Comparison of ENCODE assay signal across 15 cellular contexts in genomic region chr19:6639439-6639838, GRCh38. TPM values are rescaled to one million over a fixed set of nuclear protein-coding genes. Genes with fewer than 3 reads are reported as not detected.
DNase-seq lines count a peak whose midpoint lies in the region; ATAC-seq, FAIRE-seq and TF ChIP-seq lines count a peak whose summit lies in the region.
"Had no signal": no experiment of that assay in that cellular context is flagged by ENCODE, and none has a peak within 500 bp of the region (broad histone marks: within the 10 kb centered on the region; RNA-seq: fewer than 3 reads in every experiment).

No MANE protein-coding gene starts in this region.

- TF ChIP-seq EP300 in ovary (IDR thresholded peaks at IDR 0.05) = no peak

- FAIRE-seq in GM12891 (lab: Jason Lieb, UNC) = peak; percentile 88
- FAIRE-seq: astrocyte had no signal

- POLR2A ChIA-PET in naive thymus-derived CD4-positive, alpha-beta T cell (lab: Charles Lee) = interaction anchor here (0.8 kb wide), 1 partner anchor 16 kb away, joined by 3 read pairs; no protein-coding TSS in a partner anchor

- intact Hi-C loops in naive thymus-derived CD4-positive, alpha-beta T cell (cut with micrococcal nuclease) = no loop called here
- intact Hi-C loops in ovary (cut with DNase I) = loop anchor here (10.0 kb wide), 3 partner anchors 115 to 225 kb away; partner anchors contain the start of gene SH2D3A (in 1 of the 4)

- no peaks in the 10 kb centered on the region for H3K9me3 ChIP-seq in naive thymus-derived CD4-positive, alpha-beta T cell (ENCODE audit: control insufficient read depth in 2 of 3, low read length in 3 of 3)
- no peaks in the 10 kb centered on the region for H3K9me3 ChIP-seq in ovary

- H3K4me3 ChIP-seq in epithelial cell of esophagus (ENCODE audit: low read length) = no peak overlapping the region
- no peak overlapping the region for H3K4me3 ChIP-seq in naive thymus-derived CD4-positive, alpha-beta T cell (ENCODE audit: low read length)
- H3K4me3 ChIP-seq in ovary = no peak overlapping the region
- H3K4me3 ChIP-seq: SK-N-MC had no signal

- CTCF ChIA-PET in naive thymus-derived CD4-positive, alpha-beta T cell (lab: Charles Lee) = interaction anchor here (0.6 kb wide), 1 partner anchor 36 kb away, joined by 3 read pairs; no protein-coding TSS in a partner anchor

- in situ Hi-C loops in ACHN (cut with HindIII; ENCODE audit: low pct_ligation_motif_present, low pct_unique_long_range_greater_than_20kb, low sequenced_read_pairs) = no loop called here

- H3K4me1 ChIP-seq in naive thymus-derived CD4-positive, alpha-beta T cell (ENCODE audit: control insufficient read depth in 2 of 2, insufficient read depth in 2 of 2, low read length in 2 of 2) = peaks cover 17 to 22% of the 10 kb centered on the region in 2 donors
- no peaks in the 10 kb centered on the region for H3K4me1 ChIP-seq in ovary (ENCODE audit: insufficient read depth)

- WGBS in ovary, 3 donors = 67 to 76% (median 74%) methylated on average over 4 of the region's 4 CpGs

- no peak for TF ChIP-seq POLR2A in GM12891 (IDR thresholded peaks at IDR 0.05; ENCODE audit: low read depth, low read length)
- no peak for TF ChIP-seq POLR2A in ovary (IDR thresholded peaks at IDR 0.05)

- H3K27me3 ChIP-seq in naive thymus-derived CD4-positive, alpha-beta T cell (ENCODE audit: control insufficient read depth in 2 of 2, insufficient read depth in 2 of 2, low read length in 2 of 2) = no peaks in the 10 kb centered on the region
- no peaks in the 10 kb centered on the region for H3K27me3 ChIP-seq in ovary

- peak overlapping the region; percentile 6 for H3K27ac Mint-ChIP-seq in T-helper 2 cell treated with Interferon-gamma antibody and Interleukin-4, amounts not matched to agents 5 μg/mL and 100 μg/mL, for 36 hours
- peak overlapping the region in 1 of 9 donors; percentile 74 for H3K27ac Mint-ChIP-seq in naive thymus-derived CD4-positive, alpha-beta T cell

- no peaks in the 10 kb centered on the region for H3K27me3 Mint-ChIP-seq in T-helper 2 cell treated with Interferon-gamma antibody and Interleukin-4, amounts not matched to agents 5 μg/mL and 100 μg/mL, for 36 hours (ENCODE audit: low read depth)
- H3K27me3 Mint-ChIP-seq in naive thymus-derived CD4-positive, alpha-beta T cell = no peaks in the 10 kb centered on the region

- TF ChIP-seq CTCF in epithelial cell of esophagus (IDR thresholded peaks at IDR 0.05; ENCODE audit: insufficient read depth, low read depth, low read length, missing control alignments) (no peak), ovary (IDR thresholded peaks at IDR 0.05) (no peak)

- H3K4me3 Mint-ChIP-seq in T-helper 2 cell treated with Interferon-gamma antibody and Interleukin-4, amounts not matched to agents 5 μg/mL and 100 μg/mL, for 36 hours = peak overlapping the region; percentile 50
- H3K4me3 Mint-ChIP-seq in naive thymus-derived CD4-positive, alpha-beta T cell = peak overlapping the region in 1 of 10 donors; percentile 5

- H3K36me3 ChIP-seq in naive thymus-derived CD4-positive, alpha-beta T cell (ENCODE audit: control insufficient read depth in 2 of 3, insufficient read depth in 3 of 3, low read length in 3 of 3) = no peaks in the 10 kb centered on the region
- H3K36me3 ChIP-seq in ovary = no peaks in the 10 kb centered on the region

- ATAC-seq in HG03442 (IDR thresholded peaks at IDR 0.05; ENCODE audit: unreplicated experiment) (no peak), HG02642 (IDR thresholded peaks at IDR 0.05; ENCODE audit: poor library complexity, unreplicated experiment) (no peak)
- ATAC-seq in naive thymus-derived CD4-positive, alpha-beta T cell = no peak

- peaks cover 34% of the 10 kb centered on the region for H3K4me1 Mint-ChIP-seq in T-helper 2 cell treated with Interferon-gamma antibody and Interleukin-4, amounts not matched to agents 5 μg/mL and 100 μg/mL, for 36 hours (ENCODE audit: low read depth)
- peaks cover 6 to 45% (median 22%) of the 10 kb centered on the region in 7 donors for H3K4me1 Mint-ChIP-seq in naive thymus-derived CD4-positive, alpha-beta T cell

- no peaks in the 10 kb centered on the region for H3K36me3 Mint-ChIP-seq in T-helper 2 cell treated with Interferon-gamma antibody and Interleukin-4, amounts not matched to agents 5 μg/mL and 100 μg/mL, for 36 hours (ENCODE audit: low read depth)
- H3K36me3 Mint-ChIP-seq in naive thymus-derived CD4-positive, alpha-beta T cell = peaks cover 0 to 5% (median 0%) of the 10 kb centered on the region in 5 donors

- no peak overlapping the region for H3K27ac ChIP-seq in naive thymus-derived CD4-positive, alpha-beta T cell (ENCODE audit: low read depth, low read length)
- no peak overlapping the region for H3K27ac ChIP-seq in ovary
- H3K27ac ChIP-seq: SK-N-MC had no signal

- H3K9me3 Mint-ChIP-seq in T-helper 2 cell treated with Interferon-gamma antibody and Interleukin-4, amounts not matched to agents 5 μg/mL and 100 μg/mL, for 36 hours = no peaks in the 10 kb centered on the region
- peaks cover 0 to 2% (median 0%) of the 10 kb centered on the region in 11 donors for H3K9me3 Mint-ChIP-seq in naive thymus-derived CD4-positive, alpha-beta T cell

- DNase-seq in ACHN (peak; percentile 9), GM12891 (ENCODE audit: insufficient read length, low spot score) (no peak), epithelial cell of esophagus (ENCODE audit: low read depth) (peak; percentile 11), ovary (no peak)
- peak; percentile 71 for DNase-seq in T-helper 2 cell treated with Interferon-gamma antibody and Interleukin-4, amounts not matched to agents 5 μg/mL and 100 μg/mL, for 36 hours (ENCODE audit: low spot score)
- no peak for DNase-seq in naive thymus-derived CD4-positive, alpha-beta T cell
- DNase-seq: C1 segment of cervical spinal cord; NCI-H1436 treated with DMSO at 0.1 percent for 48 hours; NCI-H774; stimulated activated CD4-positive, alpha-beta T cell treated with anti-CD3 and anti-CD28 coated beads, Interleukin-2, amount 100 ng/mL, for 24 hours had no signal

TF ChIP-seq in GM12891, 5 proteins besides CTCF, POLR2A, EP300 and RAD21:
- TF ChIP-seq SPI1 (IDR thresholded peaks at IDR 0.05; ENCODE audit: low read depth, low read length) (peak; percentile 54), PAX5 (IDR thresholded peaks at IDR 0.05; ENCODE audit: insufficient read depth, low read length, severe bottlenecking) (no peak)

RNA-seq across cellular contexts. Expression of gene TNFSF14, which starts 30.5 kb away (rescaled TPM):
- 6.6 TPM for polyA plus RNA-seq in GM12891 (2012; ENCODE audit: low read depth, missing spikeins)
- total RNA-seq in naive thymus-derived CD4-positive, alpha-beta T cell = 10 to 100 TPM in 1 of 5 experiments, 1 to 10 TPM in 4; 1.0 to 20.5 (median 1.8) TPM
- 1 to 10 TPM; 1.3 to 1.9 TPM for polyA plus RNA-seq in naive thymus-derived CD4-positive, alpha-beta T cell
- 1 to 10 TPM in 6 of 7 donors, under 1 TPM in 1; 0.58 to 9.3 (median 3.7) TPM for total RNA-seq in ovary
- 1 to 10 TPM; 1.4 to 1.5 TPM for polyA plus RNA-seq in ovary
- total RNA-seq: astrocyte had no signal

RNA-seq across cellular contexts. Expression of gene CD70, which starts 48.5 kb away (rescaled TPM):
- 243 TPM for polyA plus RNA-seq in GM12891 (2012; ENCODE audit: low read depth, missing spikeins)
- 10 to 100 TPM in 1 of 5 experiments, 1 to 10 TPM in 1, not detected in 3; 1.2 to 39.6 TPM for total RNA-seq in naive thymus-derived CD4-positive, alpha-beta T cell
- polyA plus RNA-seq in naive thymus-derived CD4-positive, alpha-beta T cell = not detected
- total RNA-seq in ovary = under 1 TPM in 1 of 7 donors, not detected in 6; 0.31 TPM
- not detected for polyA plus RNA-seq in ovary
- total RNA-seq: mesenteric fat pad had no signal

Comparison
In these comparisons a context has a peak if more than half of its experiments do, and no peak if none do; other contexts are left out.
1. DNase-seq: peak in ACHN (single experiment), T-helper 2 cell treated with Interferon-gamma antibody and Interleukin-4, amounts not matched to agents 5 μg/mL and 100 μg/mL, for 36 hours (single experiment) and epithelial cell of esophagus (single experiment); none in GM12891 (single experiment), naive thymus-derived CD4-positive, alpha-beta T cell (0 of 9) and ovary (0 of 5).
2. intact Hi-C loops: an anchor here in ovary (10.0 kb wide); none called in naive thymus-derived CD4-positive, alpha-beta T cell.